In genomic region chr6:122567034-122567433, GRCh38 we compare ENCODE assay signal across 24 cellular contexts.
"Had no signal": no experiment of that assay in that cellular context is flagged by ENCODE, and none has a peak within 500 bp of the region (broad histone marks: within the 10 kb centered on the region; RNA-seq: fewer than 3 reads in every experiment).

No MANE protein-coding gene starts in this region.

- DNase-seq: activated CD4-positive, alpha-beta T cell treated with anti-CD3 and anti-CD28 coated beads for 36 hours; activated CD4-positive, alpha-beta T cell treated with anti-CD3 and anti-CD28 coated beads, Interleukin-2, amount 50 U/mL, for 4 hours; activated CD4-positive, CD25-positive, alpha-beta regulatory T cell; activated naive CD4-positive, alpha-beta T cell; activated T-cell treated with anti-CD3 and anti-CD28 coated beads for 4 hours; activated T-cell treated with anti-CD3 and anti-CD28 coated beads, Interleukin-2, amount 50 U/mL, for 72 hours; endodermal cell; foreskin fibroblast; heart left ventricle; hypothalamus; immature natural killer cell; kidney; left colon; mammary epithelial cell; ovary; retina; stimulated activated CD4-positive, alpha-beta T cell treated with anti-CD3 and anti-CD28 coated beads, Interleukin-12 subunit alpha, Interleukin-12 subunit beta, amount 100 ng/mL, for 4 hours; stimulated activated CD4-positive, alpha-beta T cell treated with anti-CD3 and anti-CD28 coated beads, Interleukin-4, amount 100 ng/mL, for 1 hour; stimulated activated naive CD8-positive, alpha-beta T cell treated with anti-CD3 and anti-CD28 coated beads, Interleukin-15, Interleukin-2, amounts not matched to agents 100 U/mL and 50 U/mL, for 24 hours; testis; trophoblast cell had no signal

- ATAC-seq: activated CD4-positive, alpha-beta T cell treated with anti-CD3 and anti-CD28 coated beads for 36 hours; activated naive CD4-positive, alpha-beta T cell treated with anti-CD3 and anti-CD28 coated beads, Interleukin-2, amount 50 U/mL, for 72 hours; activated T-cell treated with anti-CD3 and anti-CD28 coated beads, Interleukin-2, amount 50 U/mL, for 72 hours; esophagus mucosa; heart left ventricle; left colon; sciatic nerve; stimulated activated naive CD8-positive, alpha-beta T cell treated with anti-CD3 and anti-CD28 coated beads, Interleukin-15, Interleukin-2, amounts not matched to agents 100 U/mL and 50 U/mL, for 24 hours had no signal
